ENCODE assay signal across 19 cellular contexts in genomic region chr19:38247734-38248268, GRCh38. TPM values are rescaled to one million over a fixed set of nuclear protein-coding genes. Genes with fewer than 3 reads are reported as not detected.
DNase-seq lines count a peak whose midpoint lies in the region; ATAC-seq, FAIRE-seq and TF ChIP-seq lines count a peak whose summit lies in the region.
"Had no signal": no experiment of that assay in that cellular context is flagged by ENCODE, and none has a peak within 500 bp of the region (broad histone marks: within the 10 kb centered on the region; RNA-seq: fewer than 3 reads in every experiment).

No MANE protein-coding gene starts in this region.

- H2AFZ ChIP-seq in endothelial cell of umbilical vein (ENCODE audit: low read depth, low read length) (no peak overlapping the region), H9 (ENCODE audit: low read length) (no peak overlapping the region)
- H2AFZ ChIP-seq: GM23338 had no signal

- H3K36me3 ChIP-seq in endothelial cell of umbilical vein (ENCODE audit: control insufficient read depth in 2 of 2, extremely low read depth in 1 of 2, insufficient read depth in 2 of 2, low read length in 2 of 2), result no peaks in the 10 kb centered on the region

- no peak overlapping the region for H2BK20ac ChIP-seq in H9 (ENCODE audit: low read depth, low read length, poor library complexity, severe bottlenecking)

- H4K8ac ChIP-seq in H9 (replicated peaks; ENCODE audit: insufficient read length, low read depth, low read length), result no peak overlapping the region

- H3K79me2 ChIP-seq in endothelial cell of umbilical vein (ENCODE audit: control insufficient read depth, insufficient read depth, low read length), result no peaks in the 10 kb centered on the region
- no peaks in the 10 kb centered on the region for H3K79me2 ChIP-seq in H9 (ENCODE audit: insufficient read depth, low read length)

- no peak overlapping the region for H3K18ac ChIP-seq in H9 (ENCODE audit: insufficient read length, low read depth, low read length)

- no peak overlapping the region for H3K4me2 ChIP-seq in endothelial cell of umbilical vein (ENCODE audit: insufficient read depth, low read length)
- H3K4me2 ChIP-seq in H9 (ENCODE audit: insufficient read depth, insufficient read length, low read length), result no peak overlapping the region
- H3K4me2 ChIP-seq: GM23338 had no signal

- WGBS in H9 (ENCODE audit: extremely low coverage, insufficient read length, low lambda C conversion rate), result no CpG with 5 or more reads among the region's 9 CpGs

- H3K4me1 ChIP-seq in endothelial cell of umbilical vein (ENCODE audit: control insufficient read depth, extremely low read depth, insufficient read depth, low read length) (peaks cover 9% of the 10 kb centered on the region), H9 (ENCODE audit: insufficient read depth, low read length) (peaks cover 3% of the 10 kb centered on the region; the same call in 1 of the 2 replicates)

- TF ChIP-seq CTCF in RWPE1 (conservative IDR thresholded peaks at IDR 0.05; ENCODE audit: low read depth), result no peak
- TF ChIP-seq CTCF in endothelial cell of umbilical vein (IDR thresholded peaks at IDR 0.05; ENCODE audit: extremely low read depth in 1 of 2, insufficient read depth in 1 of 2, low read depth in 1 of 2, low read length in 2 of 2), result no peak
- no peak for TF ChIP-seq CTCF in type B pancreatic cell (conservative IDR thresholded peaks at IDR 0.05)
- no peak for TF ChIP-seq CTCF in H9 (conservative IDR thresholded peaks at IDR 0.05)

- H3K4me3 ChIP-seq in endothelial cell of umbilical vein (replicated peaks in 1 of 3; ENCODE audit: insufficient read depth in 1 of 3, low read depth in 1 of 3, low read length in 3 of 3), result no peak overlapping the region
- H3K4me3 ChIP-seq: GM23338 had no signal

- H2BK12ac ChIP-seq in H9 (ENCODE audit: insufficient read length, low read depth, low read length), result no peak overlapping the region

- H4K91ac ChIP-seq in H9 (ENCODE audit: insufficient read length, low read depth, low read length), result no peak overlapping the region

- H3K9me3 Mint-ChIP-seq in type B pancreatic cell (no peaks in the 10 kb centered on the region), H9 (no peaks in the 10 kb centered on the region; a peak in 1 of 5 replicates)
- H3K9me3 Mint-ChIP-seq: CD8-positive, alpha-beta memory T cell; GM23338 had no signal

- H3K27ac Mint-ChIP-seq in type B pancreatic cell, result peak overlapping the region; percentile 29
- no peak overlapping the region for H3K27ac Mint-ChIP-seq in H9
- H3K27ac Mint-ChIP-seq: activated naive CD8-positive, alpha-beta T cell; CD8-positive, alpha-beta memory T cell; GM23338 had no signal

- no peak overlapping the region for H3K23ac ChIP-seq in H9 (ENCODE audit: insufficient read length, low read depth, low read length)

- no peak overlapping the region for H3K56ac ChIP-seq in H9 (ENCODE audit: insufficient read length, low read depth, low read length)

- FAIRE-seq in endothelial cell of umbilical vein (lab: Jason Lieb, UNC), result no peak
- FAIRE-seq: colon had no signal

- H3T11ph ChIP-seq in H9 (ENCODE audit: low read length), result no peak overlapping the region

- H3K14ac ChIP-seq in H9 (ENCODE audit: insufficient read depth, low read length), result no peak overlapping the region

- no peaks in the 10 kb centered on the region for H3K9me1 ChIP-seq in endothelial cell of umbilical vein (replicated peaks; ENCODE audit: control insufficient read depth, extremely low read depth, insufficient read depth, low read length)

- DNase-seq in RWPE1 (ENCODE audit: low spot score) (no peak), endothelial cell of umbilical vein (ENCODE audit: low read depth, low spot score) (no peak), pons (ENCODE audit: low spot score) (peak; percentile 81), type B pancreatic cell (ENCODE audit: extremely low spot score, unreplicated experiment) (no peak), H9 (no peak)
- DNase-seq: activated CD4-positive, alpha-beta T cell treated with anti-CD3 and anti-CD28 coated beads for 1 hour; activated T-cell treated with anti-CD3 and anti-CD28 coated beads for 4 hours; CD8-positive, alpha-beta memory T cell; GF-D8; NCI-H1930; NCI-H524 treated with DMSO at 0.1 percent for 48 hours; T-helper 1 cell had no signal

- H3K79me1 ChIP-seq in H9 (ENCODE audit: insufficient read depth, low read depth, low read length, poor library complexity, severe bottlenecking), result no peaks in the 10 kb centered on the region

- H3K27me3 ChIP-seq in endothelial cell of umbilical vein (ENCODE audit: control insufficient read depth in 2 of 2, insufficient read depth in 2 of 2, low read length in 2 of 2) (no peaks in the 10 kb centered on the region), H9 (ENCODE audit: insufficient read depth, low read length) (no peaks in the 10 kb centered on the region)

- H3K23me2 ChIP-seq in H9 (ENCODE audit: insufficient read length, low read depth, low read length, poor library complexity, severe bottlenecking), result peaks cover 7% of the 10 kb centered on the region

- H3K36me3 Mint-ChIP-seq in type B pancreatic cell (no peaks in the 10 kb centered on the region), H9 (ENCODE audit: insufficient read depth in 1 of 3, low read depth in 3 of 3) (no peaks in the 10 kb centered on the region; a peak in 1 of 7 replicates)
- H3K36me3 Mint-ChIP-seq: activated naive CD8-positive, alpha-beta T cell; CD8-positive, alpha-beta memory T cell had no signal

- no peak overlapping the region for H3K9ac ChIP-seq in endothelial cell of umbilical vein (replicated peaks; ENCODE audit: extremely low read depth, insufficient read depth, low read length)
- H3K9ac ChIP-seq in H9 (ENCODE audit: extremely low read depth, insufficient read length, low read length), result no peak overlapping the region

- H3K9me3 ChIP-seq in endothelial cell of umbilical vein (replicated peaks; ENCODE audit: control insufficient read depth, insufficient read depth, low read length) (no peaks in the 10 kb centered on the region), H9 (ENCODE audit: control insufficient read depth, low read depth, low read length) (no peaks in the 10 kb centered on the region)

- intact Hi-C loops in endothelial cell of umbilical vein (cut with micrococcal nuclease), result no loop called here

- no peak overlapping the region for H3K4ac ChIP-seq in H9 (ENCODE audit: low read depth, low read length)

- H3K27me3 Mint-ChIP-seq in type B pancreatic cell (no peaks in the 10 kb centered on the region), H9 (ENCODE audit: low read depth) (peaks cover 8% of the 10 kb centered on the region)

- peak overlapping the region; percentile 87; the same call in 1 of the 2 replicates for H3K27ac ChIP-seq in RWPE1
- no peak overlapping the region for H3K27ac ChIP-seq in endothelial cell of umbilical vein (ENCODE audit: insufficient read depth, low read depth, low read length)
- H3K27ac ChIP-seq in H9 (ENCODE audit: insufficient read length, low read depth, low read length), result no peak overlapping the region

- H4K20me1 ChIP-seq in endothelial cell of umbilical vein (replicated peaks; ENCODE audit: control insufficient read depth, extremely low read depth, insufficient read depth, low read length), result no peaks in the 10 kb centered on the region
- H4K20me1 ChIP-seq in H9 (ENCODE audit: control insufficient read depth, insufficient read depth, insufficient read length), result no peaks in the 10 kb centered on the region

- BruUV-seq in endothelial cell of umbilical vein (replicated peaks; lab: Mats Ljungman, UMichigan), result no TSS peak

- no peak for TF ChIP-seq POLR2A in endothelial cell of umbilical vein (IDR thresholded peaks at IDR 0.05; ENCODE audit: low read depth, low read length)

- H3K4me3 Mint-ChIP-seq in type B pancreatic cell (no peak overlapping the region), H9 (no peak overlapping the region)
- H3K4me3 Mint-ChIP-seq: activated naive CD8-positive, alpha-beta T cell; CD8-positive, alpha-beta memory T cell; GM23338 had no signal

- POLR2A ChIA-PET in RWPE1 (lab: Yijun Ruan, JAX; ENCODE audit: low non-redundant PET), result no interaction called here
- POLR2A ChIA-PET in endothelial cell of umbilical vein (lab: Charles Lee), result no interaction called here

- no peak for ATAC-seq in GM21723 (IDR thresholded peaks at IDR 0.05; ENCODE audit: unreplicated experiment)
- no peak for ATAC-seq in HG03175 (IDR thresholded peaks at IDR 0.05; ENCODE audit: unreplicated experiment)
- ATAC-seq: GM23338 had no signal

- H3K4me1 Mint-ChIP-seq in type B pancreatic cell (ENCODE audit: unreplicated experiment) (peaks cover 30% of the 10 kb centered on the region), H9 (peaks cover 31 to 49% of the 10 kb centered on the region in 2 experiments)

- H4K5ac ChIP-seq in H9 (ENCODE audit: insufficient read length, low read depth, low read length), result no peak overlapping the region

- no peak overlapping the region for H2BK5ac ChIP-seq in H9 (ENCODE audit: insufficient read length, low read length)

- no peak overlapping the region for H2BK15ac ChIP-seq in H9 (ENCODE audit: low read depth, low read length)

- dilution Hi-C loops in endothelial cell of umbilical vein (cut with MboI; ENCODE audit: extremely low pct_ligation_motif_present, low sequenced_read_pairs), result no loop called here

- CTCF ChIA-PET in RWPE1 (lab: Yijun Ruan, JAX) (interaction anchor here (0.8 to 2.2 kb wide), 2 partner anchors 88 to 345 kb away, joined by 4 to 12 read pairs; partner anchors contain the start of gene CATSPERG), endothelial cell of umbilical vein (lab: Charles Lee) (interaction anchor here (2.1 to 8.5 kb wide), 2 partner anchors 87 kb away, joined by 10 to 123 read pairs; partner anchors contain the start of gene CATSPERG)

- no peak overlapping the region for H2AK5ac ChIP-seq in H9 (ENCODE audit: insufficient read length, low read length)

- no peak overlapping the region for H2BK120ac ChIP-seq in H9 (ENCODE audit: low read depth, low read length, poor library complexity, severe bottlenecking)

RNA-seq across cellular contexts. Expression of gene PPP1R14A, which starts 8.4 kb away (rescaled TPM):
- total RNA-seq in endothelial cell of umbilical vein (5.3 and 16.3 TPM in 2 replicates), type B pancreatic cell (ENCODE audit: low replicate concordance) (14.9 and 20.7 TPM in 2 replicates), H9 (2021) (18.3 and 19.6 TPM in 2 replicates)
- 3.0 and 5.9 TPM in 2 replicates for polyA plus RNA-seq in endothelial cell of umbilical vein
- 2.0 and 2.7 TPM in 2 replicates for polyA plus RNA-seq in endothelial cell of umbilical vein (2011; cell fraction: cytosol; rRNA removed)
- 1.0 and 1.3 TPM in 2 replicates for polyA plus RNA-seq in endothelial cell of umbilical vein (2011; cell fraction: nucleus; rRNA removed)
- 0.88 and 1.4 TPM in 2 replicates for polyA plus RNA-seq in endothelial cell of umbilical vein (2012)
- polyA minus RNA-seq in endothelial cell of umbilical vein, result 0.64 and 1.3 TPM in 2 replicates
- polyA minus RNA-seq in endothelial cell of umbilical vein (2011; cell fraction: cytosol; rRNA and poly(A)+ RNA removed), result not detected
- polyA minus RNA-seq in endothelial cell of umbilical vein (2011; cell fraction: nucleus; rRNA and poly(A)+ RNA removed), result not detected in 2 replicates
- polyA plus RNA-seq: CD8-positive, alpha-beta memory T cell had no signal

RNA-seq across cellular contexts. Expression of gene SPINT2, which starts 16.6 kb away (rescaled TPM):
- total RNA-seq in endothelial cell of umbilical vein (20.1 and 46.6 TPM in 2 replicates), type B pancreatic cell (ENCODE audit: low replicate concordance) (243 and 526 TPM in 2 replicates), H9 (2021) (283 and 287 TPM in 2 replicates)
- 23.9 and 28.9 TPM in 2 replicates for polyA plus RNA-seq in endothelial cell of umbilical vein
- polyA plus RNA-seq in endothelial cell of umbilical vein (2011; cell fraction: cytosol; rRNA removed), result 14.4 and 20.2 TPM in 2 replicates
- polyA plus RNA-seq in endothelial cell of umbilical vein (2011; cell fraction: nucleus; rRNA removed), result 6.2 and 9.5 TPM in 2 replicates
- polyA plus RNA-seq in endothelial cell of umbilical vein (2012), result 1.2 and 2.5 TPM in 2 replicates
- polyA minus RNA-seq in endothelial cell of umbilical vein, result 9.6 and 13.0 TPM in 2 replicates
- polyA minus RNA-seq in endothelial cell of umbilical vein (2011; cell fraction: cytosol; rRNA and poly(A)+ RNA removed), result 4.6 TPM
- 1.3 and 2.5 TPM in 2 replicates for polyA minus RNA-seq in endothelial cell of umbilical vein (2011; cell fraction: nucleus; rRNA and poly(A)+ RNA removed)

RNA-seq across cellular contexts. Expression of gene DPF1, which starts 23.8 kb away (rescaled TPM):
- total RNA-seq in endothelial cell of umbilical vein, result 3.9 and 5.0 TPM in 2 replicates
- 1.6 and 2.0 TPM in 2 replicates for polyA plus RNA-seq in endothelial cell of umbilical vein
- polyA plus RNA-seq in endothelial cell of umbilical vein (2011; cell fraction: cytosol; rRNA removed), result 1.4 and 1.7 TPM in 2 replicates
- polyA plus RNA-seq in endothelial cell of umbilical vein (2011; cell fraction: nucleus; rRNA removed), result 2.0 and 3.5 TPM in 2 replicates
- polyA plus RNA-seq in endothelial cell of umbilical vein (2012), result 1.1 and 2.0 TPM in 2 replicates
- 0.42 and 1.2 TPM in 2 replicates for polyA minus RNA-seq in endothelial cell of umbilical vein
- polyA minus RNA-seq in endothelial cell of umbilical vein (2011; cell fraction: cytosol; rRNA and poly(A)+ RNA removed), result 0.82 TPM
- 0.82 and 0.87 TPM in 2 replicates for polyA minus RNA-seq in endothelial cell of umbilical vein (2011; cell fraction: nucleus; rRNA and poly(A)+ RNA removed)
- total RNA-seq in type B pancreatic cell (ENCODE audit: low replicate concordance), result 0.93 and 12.6 TPM in 2 replicates
- total RNA-seq in H9 (2021), result 12.0 and 13.1 TPM in 2 replicates
- total RNA-seq: omental fat pad had no signal
- polyA plus RNA-seq: CD8-positive, alpha-beta memory T cell had no signal

RNA-seq across cellular contexts. Expression of gene C19orf33, which starts 56.2 kb away (rescaled TPM):
- total RNA-seq in endothelial cell of umbilical vein (4.3 and 18.9 TPM in 2 replicates), type B pancreatic cell (ENCODE audit: low replicate concordance) (46.8 and 270 TPM in 2 replicates), H9 (2021) (1.2 TPM in 1 of 2 replicates, not detected in the other)
- 34.1 and 54.0 TPM in 2 replicates for polyA plus RNA-seq in endothelial cell of umbilical vein
- polyA plus RNA-seq in endothelial cell of umbilical vein (2011; cell fraction: cytosol; rRNA removed), result 17.2 and 25.8 TPM in 2 replicates
- 4.3 and 6.0 TPM in 2 replicates for polyA plus RNA-seq in endothelial cell of umbilical vein (2011; cell fraction: nucleus; rRNA removed)
- 22.5 and 28.9 TPM in 2 replicates for polyA plus RNA-seq in endothelial cell of umbilical vein (2012)
- 3.1 and 3.6 TPM in 2 replicates for polyA minus RNA-seq in endothelial cell of umbilical vein
- 38.8 TPM for polyA minus RNA-seq in endothelial cell of umbilical vein (2011; cell fraction: cytosol; rRNA and poly(A)+ RNA removed)
- polyA minus RNA-seq in endothelial cell of umbilical vein (2011; cell fraction: nucleus; rRNA and poly(A)+ RNA removed), result 2.6 TPM in 1 of 2 replicates, not detected in the other
- total RNA-seq: CD8-positive, alpha-beta memory T cell; fibroblast of lung had no signal
- polyA plus RNA-seq: fibroblast of lung had no signal
